In the genomic region with DNA sequence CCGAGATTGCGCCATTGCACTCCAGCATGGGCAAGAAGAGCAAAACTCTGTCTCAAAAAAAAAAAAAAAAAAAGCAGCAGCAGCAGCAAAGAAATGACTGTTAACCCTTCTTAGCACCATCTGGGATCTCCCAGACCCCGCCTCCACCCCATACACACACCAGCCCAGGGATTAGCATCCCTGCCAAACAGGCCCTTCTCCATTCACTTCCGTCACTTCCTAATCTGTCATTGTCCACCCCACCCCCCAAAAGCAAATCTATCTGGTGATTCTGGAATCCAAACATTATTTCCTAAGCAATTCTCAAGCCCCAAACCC, we compare ENCODE assay signal across 8 cellular contexts. TPM values are rescaled to one million over a fixed set of nuclear protein-coding genes. Genes with fewer than 3 reads are reported as not detected.
DNase-seq lines count a peak whose midpoint lies in the region; ATAC-seq, FAIRE-seq and TF ChIP-seq lines count a peak whose summit lies in the region.

No MANE protein-coding gene starts in this region.

- peaks cover 76% of the 10 kb centered on the region for H3K4me1 ChIP-seq in BLaER1

- DNase-seq in NCI-H446 treated with DMSO at 0.1 percent for 48 hours (lab: John Stamatoyannopoulos, UW) (peak; percentile 39), dorsolateral prefrontal cortex (no peak), RCC 7860 (ENCODE audit: low spot score) (no peak)
- DNase-seq in natural killer cell treated with Interleukin-12 subunit alpha and Interleukin-12 subunit beta and Interleukin-15 and Interleukin-18, amount 100 ng/mL, for 72 hours (ENCODE audit: low spot score): no peak

- no peak overlapping the region for H3K9ac ChIP-seq in BLaER1

- peaks cover 15% of the 10 kb centered on the region for H4K20me1 ChIP-seq in BLaER1

- no peaks in the 10 kb centered on the region for H3K9me3 Mint-ChIP-seq in natural killer cell treated with Interleukin-12 subunit alpha and Interleukin-12 subunit beta and Interleukin-15 and Interleukin-18, amount 100 ng/mL, for 72 hours

- intact Hi-C loops in dorsolateral prefrontal cortex (cut with DNase I): no loop called here

- no peak for ATAC-seq in natural killer cell treated with Interleukin-12 subunit alpha and Interleukin-12 subunit beta and Interleukin-15 and Interleukin-18, amount 100 ng/mL, for 72 hours
- ATAC-seq in HG03135 (IDR thresholded peaks at IDR 0.05; ENCODE audit: unreplicated experiment) (no peak), HG03139 (IDR thresholded peaks at IDR 0.05; ENCODE audit: unreplicated experiment) (no peak), GM21528 (IDR thresholded peaks at IDR 0.05; ENCODE audit: low FRiP score, unreplicated experiment) (no peak)

- H3K27me3 Mint-ChIP-seq in natural killer cell treated with Interleukin-12 subunit alpha and Interleukin-12 subunit beta and Interleukin-15 and Interleukin-18, amount 100 ng/mL, for 72 hours: no peaks in the 10 kb centered on the region

- H3K4me2 ChIP-seq in BLaER1: peak overlapping the region; percentile 91

- H3K4me3 ChIP-seq in BLaER1 (no peak overlapping the region), dorsolateral prefrontal cortex (no peak overlapping the region)

- no peaks in the 10 kb centered on the region for H3K36me3 Mint-ChIP-seq in natural killer cell treated with Interleukin-12 subunit alpha and Interleukin-12 subunit beta and Interleukin-15 and Interleukin-18, amount 100 ng/mL, for 72 hours

- no peak for FAIRE-seq in RCC 7860 (lab: Jason Lieb, UNC)

- H3K4me3 Mint-ChIP-seq in natural killer cell treated with Interleukin-12 subunit alpha and Interleukin-12 subunit beta and Interleukin-15 and Interleukin-18, amount 100 ng/mL, for 72 hours: peak overlapping the region; percentile 83

- H3K27me3 ChIP-seq in BLaER1 (peaks cover 26% of the 10 kb centered on the region), dorsolateral prefrontal cortex (peaks cover 0 to 19% (median 4%) of the 10 kb centered on the region in 45 donors)

- H3K27ac Mint-ChIP-seq in natural killer cell treated with Interleukin-12 subunit alpha and Interleukin-12 subunit beta and Interleukin-15 and Interleukin-18, amount 100 ng/mL, for 72 hours: peak overlapping the region; percentile 85 to 90

- H3K36me3 ChIP-seq in BLaER1: no peaks in the 10 kb centered on the region

- H3K9me3 ChIP-seq in BLaER1: no peaks in the 10 kb centered on the region

- H3K27ac ChIP-seq in BLaER1: no peak overlapping the region
- H3K27ac ChIP-seq in dorsolateral prefrontal cortex: peak overlapping the region in 49 of 59 donors; percentile 9 to 90 (median 76)

- H3K4me1 Mint-ChIP-seq in natural killer cell treated with Interleukin-12 subunit alpha and Interleukin-12 subunit beta and Interleukin-15 and Interleukin-18, amount 100 ng/mL, for 72 hours (ENCODE audit: low read depth in 2 of 2): peaks cover 65 to 77% of the 10 kb centered on the region in 2 donors

- no peak for TF ChIP-seq CTCF in dorsolateral prefrontal cortex (IDR thresholded peaks at IDR 0.05 in 54 of 56, conservative IDR thresholded peaks at IDR 0.05 in 2 of 56; ENCODE audit: low read depth in 1 of 56, partially characterized antibody in 56 of 56)

RNA-seq across cellular contexts. Expression of a gene that starts 5.8 kb away (rescaled TPM):
- total RNA-seq in dorsolateral prefrontal cortex: 100 to 1,000 TPM in 106 of 120 experiments, 10 to 100 TPM in 14; 61.5 to 470 (median 154) TPM
- 10 to 100 TPM; 49.2 to 60.0 TPM for total RNA-seq in natural killer cell treated with Interleukin-12 subunit alpha and Interleukin-12 subunit beta and Interleukin-15 and Interleukin-18, amount 100 ng/mL, for 72 hours

RNA-seq across cellular contexts. Expression of a gene that starts 21.3 kb away (rescaled TPM):
- 100 to 1,000 TPM; 260 to 479 (median 336) TPM for total RNA-seq in dorsolateral prefrontal cortex
- total RNA-seq in natural killer cell treated with Interleukin-12 subunit alpha and Interleukin-12 subunit beta and Interleukin-15 and Interleukin-18, amount 100 ng/mL, for 72 hours: 1,000 to 10,000 TPM in 1 of 2 donors, 100 to 1,000 TPM in 1; 898 to 1,016 TPM

RNA-seq across cellular contexts. Expression of a gene that starts 38.9 kb away (rescaled TPM):
- total RNA-seq in dorsolateral prefrontal cortex: 10 to 100 TPM; 11.6 to 30.9 (median 19.4) TPM
- 10 to 100 TPM; 24.1 to 35.7 TPM for total RNA-seq in natural killer cell treated with Interleukin-12 subunit alpha and Interleukin-12 subunit beta and Interleukin-15 and Interleukin-18, amount 100 ng/mL, for 72 hours

RNA-seq across cellular contexts. Expression of a gene that starts 49.2 kb away (rescaled TPM):
- total RNA-seq in dorsolateral prefrontal cortex: 10 to 100 TPM; 39.4 to 85.0 (median 58.9) TPM
- 100 to 1,000 TPM; 234 to 259 TPM for total RNA-seq in natural killer cell treated with Interleukin-12 subunit alpha and Interleukin-12 subunit beta and Interleukin-15 and Interleukin-18, amount 100 ng/mL, for 72 hours
